ENCODE assay signal across 8 cellular contexts in the genomic region with DNA sequence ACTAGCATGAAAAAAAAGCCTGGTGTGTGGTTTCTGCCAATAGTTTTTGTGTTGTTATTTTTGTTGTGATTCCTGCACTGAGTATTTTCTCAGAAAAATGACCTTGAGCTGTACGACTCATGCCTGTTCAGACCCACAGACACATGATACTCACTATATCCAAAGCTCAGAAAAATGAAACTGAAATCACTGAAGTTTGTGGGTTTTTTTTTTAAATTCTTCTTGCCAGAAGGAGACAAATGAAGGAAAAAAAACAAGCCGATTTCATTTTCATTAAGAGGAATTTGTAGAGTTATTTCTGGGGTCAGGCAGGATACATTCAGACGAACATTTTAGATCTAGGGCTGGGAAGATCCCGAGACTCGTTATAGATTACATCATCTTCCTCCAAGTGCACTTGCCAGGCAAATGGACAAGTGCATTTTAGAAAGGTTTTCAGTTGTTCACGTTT.
A peak's percentile ranks its signal among the peaks of the same experiment; 100 is the strongest.
DNase-seq lines count a peak whose midpoint lies in the region; ATAC-seq, FAIRE-seq and TF ChIP-seq lines count a peak whose summit lies in the region.

No MANE protein-coding gene starts in this region.

- H3K27ac Mint-ChIP-seq in activated CD8-positive, alpha-beta T cell treated with anti-CD3 and anti-CD28 coated beads, Interleukin-2, amount 10 ng/mL, durations not matched to agents 7 days and 5 days = peak overlapping the region; percentile 81

- no peaks in the 10 kb centered on the region for H3K27me3 ChIP-seq in effector memory CD4-positive, alpha-beta T cell (replicated peaks; ENCODE audit: control insufficient read depth, insufficient read depth, low read length, poor library complexity, severe bottlenecking)

- no peaks in the 10 kb centered on the region for H3K9me3 ChIP-seq in kidney (ENCODE audit: control insufficient read depth in 1 of 2, low read length in 2 of 2)
- H3K9me3 ChIP-seq in effector memory CD4-positive, alpha-beta T cell (ENCODE audit: control insufficient read depth, low read length) = no peaks in the 10 kb centered on the region

- ATAC-seq in GM21723 (IDR thresholded peaks at IDR 0.05; ENCODE audit: unreplicated experiment) = peak; percentile 45
- ATAC-seq in activated CD8-positive, alpha-beta T cell treated with anti-CD3 and anti-CD28 coated beads, Interleukin-2, amount 10 ng/mL, durations not matched to agents 7 days and 5 days = peak; percentile 57
- ATAC-seq in HG03520 (IDR thresholded peaks at IDR 0.05; ENCODE audit: unreplicated experiment) = no peak
- no peak for ATAC-seq in HG02759 (IDR thresholded peaks at IDR 0.05; ENCODE audit: unreplicated experiment)

- H3K4me3 ChIP-seq in kidney (ENCODE audit: low read length in 2 of 2) = peak overlapping the region; percentile 16 to 22
- no peak overlapping the region for H3K4me3 ChIP-seq in effector memory CD4-positive, alpha-beta T cell (ENCODE audit: insufficient read depth, low read depth, low read length, poor library complexity, severe bottlenecking)

- peaks cover 8% of the 10 kb centered on the region for H3K36me3 Mint-ChIP-seq in activated CD8-positive, alpha-beta T cell treated with anti-CD3 and anti-CD28 coated beads, Interleukin-2, amount 10 ng/mL, durations not matched to agents 7 days and 5 days (ENCODE audit: low read depth)

- peak; percentile 36 for DNase-seq in AG08396 (ENCODE audit: low spot score)
- no peak for DNase-seq in activated CD8-positive, alpha-beta T cell treated with anti-CD3 and anti-CD28 coated beads, Interleukin-2, amount 10 ng/mL, durations not matched to agents 7 days and 5 days
- no peak for DNase-seq in kidney
- no peak for DNase-seq in effector memory CD4-positive, alpha-beta T cell
- no peak for DNase-seq in NCI-H1048 (lab: John Stamatoyannopoulos, UW)

- H3K27me3 Mint-ChIP-seq in activated CD8-positive, alpha-beta T cell treated with anti-CD3 and anti-CD28 coated beads, Interleukin-2, amount 10 ng/mL, durations not matched to agents 7 days and 5 days (ENCODE audit: low read depth) = no peaks in the 10 kb centered on the region

- H3K27ac ChIP-seq in kidney (ENCODE audit: low read depth in 2 of 2, low read length in 2 of 2) = peak overlapping the region in 1 of 2 donors; percentile 59
- H3K27ac ChIP-seq in effector memory CD4-positive, alpha-beta T cell (ENCODE audit: insufficient read depth, low read length, poor library complexity, severe bottlenecking) = no peak overlapping the region

- H3K4me1 Mint-ChIP-seq in activated CD8-positive, alpha-beta T cell treated with anti-CD3 and anti-CD28 coated beads, Interleukin-2, amount 10 ng/mL, durations not matched to agents 7 days and 5 days (ENCODE audit: low read depth) = peaks cover 72% of the 10 kb centered on the region

- CTCF ChIA-PET in activated CD8-positive, alpha-beta T cell treated with anti-CD3 and anti-CD28 coated beads, Interleukin-2, amount 10 ng/mL, durations not matched to agents 7 days and 5 days (lab: Charles Lee) = interaction anchor here (0.6 to 5.5 kb wide), 16 partner anchors 20 to 799 kb away, joined by 3 to 55 read pairs (median 4); no protein-coding TSS in a partner anchor

- peaks cover 8 to 20% of the 10 kb centered on the region in 2 donors for H3K4me1 ChIP-seq in kidney (ENCODE audit: control insufficient read depth in 1 of 2, insufficient read depth in 1 of 2, low read depth in 1 of 2, low read length in 2 of 2)
- H3K4me1 ChIP-seq in effector memory CD4-positive, alpha-beta T cell (ENCODE audit: control insufficient read depth, insufficient read depth, low read length, poor library complexity, severe bottlenecking) = peaks cover 30% of the 10 kb centered on the region

- no peak for TF ChIP-seq CTCF in kidney (IDR thresholded peaks at IDR 0.05; ENCODE audit: borderline replicate concordance, extremely low read depth, insufficient read depth)

- H3K9me3 Mint-ChIP-seq in activated CD8-positive, alpha-beta T cell treated with anti-CD3 and anti-CD28 coated beads, Interleukin-2, amount 10 ng/mL, durations not matched to agents 7 days and 5 days (ENCODE audit: insufficient read depth) = no peaks in the 10 kb centered on the region

- no peak for FAIRE-seq in kidney (lab: Jason Lieb, UNC)

- intact Hi-C loops in kidney (cut with DNase I) = loop anchor here (10.0 kb wide), 1 partner anchor 123 kb away; no protein-coding TSS in a partner anchor

- POLR2A ChIA-PET in activated CD8-positive, alpha-beta T cell treated with anti-CD3 and anti-CD28 coated beads, Interleukin-2, amount 10 ng/mL, durations not matched to agents 7 days and 5 days (lab: Charles Lee) = interaction anchor here (0.5 to 1.8 kb wide), 4 partner anchors 35 to 80 kb away, joined by 3 to 9 read pairs (median 4); no protein-coding TSS in a partner anchor

- peak overlapping the region in 1 of 2 donors; percentile 45 for H3K9ac ChIP-seq in kidney (ENCODE audit: low read length in 2 of 2)

- no peaks in the 10 kb centered on the region for H3K36me3 ChIP-seq in kidney (ENCODE audit: control insufficient read depth in 1 of 2, insufficient read depth in 2 of 2, low read length in 2 of 2)
- peaks cover 4% of the 10 kb centered on the region for H3K36me3 ChIP-seq in effector memory CD4-positive, alpha-beta T cell (ENCODE audit: control insufficient read depth, insufficient read depth, low read length)

- H3K4me3 Mint-ChIP-seq in activated CD8-positive, alpha-beta T cell treated with anti-CD3 and anti-CD28 coated beads, Interleukin-2, amount 10 ng/mL, durations not matched to agents 7 days and 5 days = peak overlapping the region; percentile 67

Comparison
In these comparisons a context has a peak if more than half of its experiments do, and no peak if none do; other contexts are left out.
1. ATAC-seq: peak in GM21723 (single experiment) and activated CD8-positive, alpha-beta T cell treated with anti-CD3 and anti-CD28 coated beads, Interleukin-2, amount 10 ng/mL, durations not matched to agents 7 days and 5 days (single experiment); none in HG03520 (single experiment) and HG02759 (single experiment).